1 cellular context compared by ENCODE assay signal in the genomic region with DNA sequence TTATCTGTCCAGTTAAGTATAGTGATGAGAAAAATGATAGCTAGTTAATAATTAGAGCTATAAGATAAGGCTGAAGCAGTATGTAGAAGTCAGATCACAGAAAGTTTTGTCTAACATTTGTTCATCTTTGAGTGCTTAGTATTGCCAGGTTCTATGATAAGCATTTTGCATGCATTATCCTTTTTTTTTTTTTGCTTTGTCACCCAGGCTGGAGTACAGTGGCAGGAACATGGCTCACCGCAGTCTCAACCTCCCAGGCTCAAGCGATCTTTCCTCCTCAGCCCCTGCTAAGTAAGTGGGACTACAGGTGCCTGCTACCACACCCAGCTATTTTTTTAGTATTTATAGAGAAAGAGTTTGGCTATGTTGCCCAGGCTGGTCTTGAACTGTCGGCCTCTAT.
TF ChIP-seq lines count a peak whose summit lies in the region.

No MANE protein-coding gene starts in this region.

TF ChIP-seq in HepG2, 621 proteins besides CTCF, POLR2A, EP300 and RAD21:
- no peak for TF ChIP-seq ZNF841 (CRISPR knock-in tag; IDR thresholded peaks at IDR 0.05; ENCODE audit: borderline replicate concordance)
- TF ChIP-seq ZNF501 (CRISPR knock-in tag; IDR thresholded peaks at IDR 0.05) = peak; percentile 21; the same call in 1 of the 2 replicates
- no peak for TF ChIP-seq MTA1 (CRISPR knock-in tag; IDR thresholded peaks at IDR 0.05; ENCODE audit: borderline replicate concordance)
- TF ChIP-seq, protein P1, sequence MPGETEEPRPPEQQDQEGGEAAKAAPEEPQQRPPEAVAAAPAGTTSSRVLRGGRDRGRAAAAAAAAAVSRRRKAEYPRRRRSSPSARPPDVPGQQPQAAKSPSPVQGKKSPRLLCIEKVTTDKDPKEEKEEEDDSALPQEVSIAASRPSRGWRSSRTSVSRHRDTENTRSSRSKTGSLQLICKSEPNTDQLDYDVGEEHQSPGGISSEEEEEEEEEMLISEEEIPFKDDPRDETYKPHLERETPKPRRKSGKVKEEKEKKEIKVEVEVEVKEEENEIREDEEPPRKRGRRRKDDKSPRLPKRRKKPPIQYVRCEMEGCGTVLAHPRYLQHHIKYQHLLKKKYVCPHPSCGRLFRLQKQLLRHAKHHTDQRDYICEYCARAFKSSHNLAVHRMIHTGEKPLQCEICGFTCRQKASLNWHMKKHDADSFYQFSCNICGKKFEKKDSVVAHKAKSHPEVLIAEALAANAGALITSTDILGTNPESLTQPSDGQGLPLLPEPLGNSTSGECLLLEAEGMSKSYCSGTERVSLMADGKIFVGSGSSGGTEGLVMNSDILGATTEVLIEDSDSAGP (CRISPR knock-in tag; IDR thresholded peaks at IDR 0.05; ENCODE audit: borderline replicate concordance) = no peak
- no peak for TF ChIP-seq ZNF746 (CRISPR knock-in tag; IDR thresholded peaks at IDR 0.05)
- TF ChIP-seq, protein P2, sequence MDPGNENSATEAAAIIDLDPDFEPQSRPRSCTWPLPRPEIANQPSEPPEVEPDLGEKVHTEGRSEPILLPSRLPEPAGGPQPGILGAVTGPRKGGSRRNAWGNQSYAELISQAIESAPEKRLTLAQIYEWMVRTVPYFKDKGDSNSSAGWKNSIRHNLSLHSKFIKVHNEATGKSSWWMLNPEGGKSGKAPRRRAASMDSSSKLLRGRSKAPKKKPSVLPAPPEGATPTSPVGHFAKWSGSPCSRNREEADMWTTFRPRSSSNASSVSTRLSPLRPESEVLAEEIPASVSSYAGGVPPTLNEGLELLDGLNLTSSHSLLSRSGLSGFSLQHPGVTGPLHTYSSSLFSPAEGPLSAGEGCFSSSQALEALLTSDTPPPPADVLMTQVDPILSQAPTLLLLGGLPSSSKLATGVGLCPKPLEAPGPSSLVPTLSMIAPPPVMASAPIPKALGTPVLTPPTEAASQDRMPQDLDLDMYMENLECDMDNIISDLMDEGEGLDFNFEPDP (CRISPR knock-in tag; conservative IDR thresholded peaks at IDR 0.05) = no peak
- 0 out of 2 replicates have a peak, but pooled peaks have one; percentile 42 for TF ChIP-seq MED13 (CRISPR knock-in tag; IDR thresholded peaks at IDR 0.05)
- TF ChIP-seq RORA (CRISPR knock-in tag; IDR thresholded peaks at IDR 0.05) = no peak
- no peak for TF ChIP-seq MEIS2 (CRISPR knock-in tag; IDR thresholded peaks at IDR 0.05)
- TF ChIP-seq KDM6A (CRISPR knock-in tag; IDR thresholded peaks at IDR 0.05; ENCODE audit: low read depth) = no peak
- TF ChIP-seq ZNF550 (CRISPR knock-in tag; IDR thresholded peaks at IDR 0.05; ENCODE audit: borderline replicate concordance) = no peak
- TF ChIP-seq, protein P3, sequence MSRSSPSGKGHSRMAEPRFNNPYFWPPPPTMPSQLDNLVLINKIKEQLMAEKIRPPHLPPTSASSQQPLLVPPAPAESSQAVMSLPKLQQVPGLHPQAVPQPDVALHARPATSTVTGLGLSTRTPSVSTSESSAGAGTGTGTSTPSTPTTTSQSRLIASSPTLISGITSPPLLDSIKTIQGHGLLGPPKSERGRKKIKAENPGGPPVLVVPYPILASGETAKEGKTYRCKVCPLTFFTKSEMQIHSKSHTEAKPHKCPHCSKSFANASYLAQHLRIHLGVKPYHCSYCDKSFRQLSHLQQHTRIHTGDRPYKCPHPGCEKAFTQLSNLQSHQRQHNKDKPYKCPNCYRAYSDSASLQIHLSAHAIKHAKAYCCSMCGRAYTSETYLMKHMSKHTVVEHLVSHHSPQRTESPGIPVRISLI (CRISPR knock-in tag; IDR thresholded peaks at IDR 0.05; ENCODE audit: borderline replicate concordance) = peak; percentile 28; the same call in 1 of the 2 replicates
- 0 out of 2 replicates have a peak, but pooled peaks have one; percentile 32 for TF ChIP-seq ZNF256 (CRISPR knock-in tag; conservative IDR thresholded peaks at IDR 0.05)
- no peak for TF ChIP-seq CENPT (CRISPR knock-in tag; IDR thresholded peaks at IDR 0.05; ENCODE audit: low read depth)
- TF ChIP-seq ZNF572 (CRISPR knock-in tag; IDR thresholded peaks at IDR 0.05) = 0 out of 2 replicates have a peak, but pooled peaks have one; percentile 46
- TF ChIP-seq, protein P4, sequence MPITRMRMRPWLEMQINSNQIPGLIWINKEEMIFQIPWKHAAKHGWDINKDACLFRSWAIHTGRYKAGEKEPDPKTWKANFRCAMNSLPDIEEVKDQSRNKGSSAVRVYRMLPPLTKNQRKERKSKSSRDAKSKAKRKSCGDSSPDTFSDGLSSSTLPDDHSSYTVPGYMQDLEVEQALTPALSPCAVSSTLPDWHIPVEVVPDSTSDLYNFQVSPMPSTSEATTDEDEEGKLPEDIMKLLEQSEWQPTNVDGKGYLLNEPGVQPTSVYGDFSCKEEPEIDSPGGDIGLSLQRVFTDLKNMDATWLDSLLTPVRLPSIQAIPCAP (CRISPR knock-in tag; IDR thresholded peaks at IDR 0.05; ENCODE audit: low read depth) = no peak
- no peak for TF ChIP-seq JDP2 (CRISPR knock-in tag; IDR thresholded peaks at IDR 0.05; ENCODE audit: borderline replicate concordance)
- TF ChIP-seq DR1 (CRISPR knock-in tag; IDR thresholded peaks at IDR 0.05) = no peak
- 0 out of 2 replicates have a peak, but pooled peaks have one; percentile 17 for TF ChIP-seq HDAC2 (CRISPR knock-in tag; IDR thresholded peaks at IDR 0.05)
- TF ChIP-seq, protein P5, sequence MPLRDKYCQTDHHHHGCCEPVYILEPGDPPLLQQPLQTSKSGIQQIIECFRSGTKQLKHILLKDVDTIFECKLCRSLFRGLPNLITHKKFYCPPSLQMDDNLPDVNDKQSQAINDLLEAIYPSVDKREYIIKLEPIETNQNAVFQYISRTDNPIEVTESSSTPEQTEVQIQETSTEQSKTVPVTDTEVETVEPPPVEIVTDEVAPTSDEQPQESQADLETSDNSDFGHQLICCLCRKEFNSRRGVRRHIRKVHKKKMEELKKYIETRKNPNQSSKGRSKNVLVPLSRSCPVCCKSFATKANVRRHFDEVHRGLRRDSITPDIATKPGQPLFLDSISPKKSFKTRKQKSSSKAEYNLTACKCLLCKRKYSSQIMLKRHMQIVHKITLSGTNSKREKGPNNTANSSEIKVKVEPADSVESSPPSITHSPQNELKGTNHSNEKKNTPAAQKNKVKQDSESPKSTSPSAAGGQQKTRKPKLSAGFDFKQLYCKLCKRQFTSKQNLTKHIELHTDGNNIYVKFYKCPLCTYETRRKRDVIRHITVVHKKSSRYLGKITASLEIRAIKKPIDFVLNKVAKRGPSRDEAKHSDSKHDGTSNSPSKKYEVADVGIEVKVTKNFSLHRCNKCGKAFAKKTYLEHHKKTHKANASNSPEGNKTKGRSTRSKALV (CRISPR knock-in tag; IDR thresholded peaks at IDR 0.05) = no peak
- TF ChIP-seq, protein P6, sequence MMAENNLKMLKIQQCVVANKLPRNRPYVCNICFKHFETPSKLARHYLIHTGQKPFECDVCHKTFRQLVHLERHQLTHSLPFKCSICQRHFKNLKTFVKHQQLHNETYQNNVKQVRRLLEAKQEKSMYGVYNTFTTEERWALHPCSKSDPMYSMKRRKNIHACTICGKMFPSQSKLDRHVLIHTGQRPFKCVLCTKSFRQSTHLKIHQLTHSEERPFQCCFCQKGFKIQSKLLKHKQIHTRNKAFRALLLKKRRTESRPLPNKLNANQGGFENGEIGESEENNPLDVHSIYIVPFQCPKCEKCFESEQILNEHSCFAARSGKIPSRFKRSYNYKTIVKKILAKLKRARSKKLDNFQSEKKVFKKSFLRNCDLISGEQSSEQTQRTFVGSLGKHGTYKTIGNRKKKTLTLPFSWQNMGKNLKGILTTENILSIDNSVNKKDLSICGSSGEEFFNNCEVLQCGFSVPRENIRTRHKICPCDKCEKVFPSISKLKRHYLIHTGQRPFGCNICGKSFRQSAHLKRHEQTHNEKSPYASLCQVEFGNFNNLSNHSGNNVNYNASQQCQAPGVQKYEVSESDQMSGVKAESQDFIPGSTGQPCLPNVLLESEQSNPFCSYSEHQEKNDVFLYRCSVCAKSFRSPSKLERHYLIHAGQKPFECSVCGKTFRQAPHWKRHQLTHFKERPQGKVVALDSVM (CRISPR knock-in tag; IDR thresholded peaks at IDR 0.05) = peak; percentile 72
